In the genomic region with DNA sequence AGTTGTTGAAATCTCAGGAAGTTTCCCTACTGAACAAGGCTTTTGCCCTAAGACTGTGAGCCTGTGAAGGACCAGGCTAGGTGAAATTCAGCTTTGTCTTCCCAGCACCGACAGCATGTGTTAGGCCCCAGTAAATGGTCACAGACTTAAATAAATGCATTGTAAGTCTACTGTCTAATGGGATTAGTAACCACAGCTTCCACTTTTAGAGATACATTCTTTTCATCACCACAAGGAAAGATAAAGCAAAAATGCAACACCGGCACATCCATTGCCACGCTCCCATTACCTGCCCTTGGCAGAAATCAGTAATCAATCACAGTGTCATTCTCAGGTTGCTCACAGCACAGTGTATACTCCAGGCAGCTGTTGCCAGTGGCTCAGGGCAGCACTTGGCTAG, we compare ENCODE assay signal across 19 cellular contexts. TPM values are rescaled to one million over a fixed set of nuclear protein-coding genes. Genes with fewer than 3 reads are reported as not detected.
DNase-seq lines count a peak whose midpoint lies in the region; ATAC-seq, FAIRE-seq and TF ChIP-seq lines count a peak whose summit lies in the region.
"Had no signal": no experiment of that assay in that cellular context is flagged by ENCODE, and none has a peak within 500 bp of the region (broad histone marks: within the 10 kb centered on the region; RNA-seq: fewer than 3 reads in every experiment).

No MANE protein-coding gene starts in this region.

- TF ChIP-seq CTCF in astrocyte (IDR thresholded peaks at IDR 0.05; ENCODE audit: insufficient read depth, low read depth, low read length) (no peak), retinal pigment epithelial cell (conservative IDR thresholded peaks at IDR 0.05; ENCODE audit: low read depth, low read length) (no peak)

- H3K4me3 ChIP-seq in astrocyte (ENCODE audit: insufficient read depth, low read depth, low read length) (no peak overlapping the region), retinal pigment epithelial cell (ENCODE audit: low read length) (no peak overlapping the region)
- H3K4me3 ChIP-seq: Peyer's patch, SJCRH30 had no signal

- POLR2A ChIA-PET in HEK293T (lab: Yijun Ruan, JAX), result no interaction called here

- no peaks in the 10 kb centered on the region for H3K36me3 ChIP-seq in astrocyte (ENCODE audit: insufficient read depth, low read length)
- H3K36me3 ChIP-seq: Peyer's patch, SJCRH30 had no signal

- H3K9me3 Mint-ChIP-seq in astrocyte (ENCODE audit: unreplicated experiment), result no peaks in the 10 kb centered on the region
- H3K9me3 Mint-ChIP-seq: CD8-positive, alpha-beta memory T cell had no signal

- H3K79me2 ChIP-seq in astrocyte (ENCODE audit: insufficient read depth, low read length), result no peaks in the 10 kb centered on the region

- ATAC-seq in GM21367 (IDR thresholded peaks at IDR 0.05; ENCODE audit: unreplicated experiment), result no peak

- H3K27ac ChIP-seq in astrocyte (ENCODE audit: low read depth, low read length), result no peak overlapping the region
- H3K27ac ChIP-seq: 22Rv1, C4-2B, Peyer's patch, SJCRH30 had no signal

- H3K4me1 Mint-ChIP-seq in astrocyte (ENCODE audit: low read depth, unreplicated experiment), result peaks cover 11% of the 10 kb centered on the region

- peak overlapping the region; percentile 11 for H3K27ac Mint-ChIP-seq in astrocyte (ENCODE audit: unreplicated experiment)
- H3K27ac Mint-ChIP-seq: CD8-positive, alpha-beta memory T cell had no signal

- FAIRE-seq in astrocyte (lab: Jason Lieb, UNC), result no peak
- FAIRE-seq: H54 had no signal

- no peak overlapping the region for H3K4me3 Mint-ChIP-seq in astrocyte (ENCODE audit: unreplicated experiment)
- H3K4me3 Mint-ChIP-seq: CD8-positive, alpha-beta memory T cell had no signal

- H3K36me3 Mint-ChIP-seq in astrocyte (ENCODE audit: low read depth, unreplicated experiment), result no peaks in the 10 kb centered on the region
- H3K36me3 Mint-ChIP-seq: CD8-positive, alpha-beta memory T cell had no signal

- no peaks in the 10 kb centered on the region for H3K4me1 ChIP-seq in astrocyte (ENCODE audit: insufficient read depth, low read length)
- H3K4me1 ChIP-seq: Peyer's patch, SJCRH30 had no signal

- peak; percentile 11 for DNase-seq in NCI-H2171 treated with DMSO at 0.1 percent for 48 hours (lab: John Stamatoyannopoulos, UW)
- no peak for DNase-seq in NCI-H2171 (lab: John Stamatoyannopoulos, UW)
- peak; percentile 2 for DNase-seq in HEK293T (ENCODE audit: extremely low spot score)
- peak; percentile 60 for DNase-seq in astrocyte (ENCODE audit: low read depth)
- DNase-seq in retinal pigment epithelial cell (ENCODE audit: low read depth), result peak; percentile 32
- no peak for DNase-seq in activated CD4-positive, alpha-beta T cell treated with anti-CD3 and anti-CD28 coated beads for 4 hours
- DNase-seq in dermis blood vessel endothelial cell, result no peak
- DNase-seq: CD8-positive, alpha-beta memory T cell; GDM1; Kasumi-1; NCI-H1694; NCI-H2081; NCI-H69; Peyer's patch; SJCRH30 had no signal

- peaks cover 17% of the 10 kb centered on the region for H3K27me3 Mint-ChIP-seq in astrocyte (ENCODE audit: low read depth, unreplicated experiment)

- H3K9me3 ChIP-seq in astrocyte (ENCODE audit: insufficient read depth, low read depth, low read length), result no peaks in the 10 kb centered on the region
- H3K9me3 ChIP-seq: Peyer's patch, SJCRH30 had no signal

- no peak overlapping the region for H3K4me2 ChIP-seq in astrocyte (ENCODE audit: low read length)

- peaks cover 5% of the 10 kb centered on the region for H3K27me3 ChIP-seq in astrocyte (ENCODE audit: insufficient read depth, low read length)
- H3K27me3 ChIP-seq: Peyer's patch had no signal

- no peak overlapping the region for H2AFZ ChIP-seq in astrocyte (ENCODE audit: low read depth, low read length)

- CTCF ChIA-PET in HEK293T (lab: Yijun Ruan, JAX), result no interaction called here

- no peaks in the 10 kb centered on the region for H4K20me1 ChIP-seq in astrocyte (ENCODE audit: insufficient read depth, low read length)

- no peak overlapping the region for H3K9ac ChIP-seq in astrocyte (ENCODE audit: low read length)

TF ChIP-seq in HEK293T, 16 proteins besides CTCF, POLR2A, EP300 and RAD21:
- TF ChIP-seq HDGF (IDR thresholded peaks at IDR 0.05; ENCODE audit: borderline replicate concordance) (no peak), LEF1 (IDR thresholded peaks at IDR 0.05; ENCODE audit: borderline replicate concordance) (no peak), ARNT (IDR thresholded peaks at IDR 0.05) (no peak), BHLHE40 (IDR thresholded peaks at IDR 0.05; ENCODE audit: borderline replicate concordance) (no peak), ELF4 (IDR thresholded peaks at IDR 0.05) (no peak), SP1 (IDR thresholded peaks at IDR 0.05) (no peak), FOXM1 (IDR thresholded peaks at IDR 0.05; ENCODE audit: borderline replicate concordance) (no peak), CTBP1 (IDR thresholded peaks at IDR 0.05; ENCODE audit: borderline replicate concordance) (no peak), NFRKB (IDR thresholded peaks at IDR 0.05) (no peak), TARDBP (IDR thresholded peaks at IDR 0.05) (no peak), SUZ12 (IDR thresholded peaks at IDR 0.05) (no peak), L3MBTL2 (conservative IDR thresholded peaks at IDR 0.05) (no peak), FOXA1 (IDR thresholded peaks at IDR 0.05) (no peak), FOXK2 (IDR thresholded peaks at IDR 0.05) (no peak), ZNF384 (IDR thresholded peaks at IDR 0.05) (no peak)
- TF ChIP-seq, protein P1, sequence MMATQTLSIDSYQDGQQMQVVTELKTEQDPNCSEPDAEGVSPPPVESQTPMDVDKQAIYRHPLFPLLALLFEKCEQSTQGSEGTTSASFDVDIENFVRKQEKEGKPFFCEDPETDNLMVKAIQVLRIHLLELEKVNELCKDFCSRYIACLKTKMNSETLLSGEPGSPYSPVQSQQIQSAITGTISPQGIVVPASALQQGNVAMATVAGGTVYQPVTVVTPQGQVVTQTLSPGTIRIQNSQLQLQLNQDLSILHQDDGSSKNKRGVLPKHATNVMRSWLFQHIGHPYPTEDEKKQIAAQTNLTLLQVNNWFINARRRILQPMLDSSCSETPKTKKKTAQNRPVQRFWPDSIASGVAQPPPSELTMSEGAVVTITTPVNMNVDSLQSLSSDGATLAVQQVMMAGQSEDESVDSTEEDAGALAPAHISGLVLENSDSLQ (IDR thresholded peaks at IDR 0.05), result no peak

RNA-seq across cellular contexts. Expression of gene CRACDL, which starts 59.3 kb away (rescaled TPM):
- 1.8 and 5.7 TPM in 2 replicates for total RNA-seq in astrocyte
- 3.3 and 9.0 TPM in 2 replicates for total RNA-seq in dermis blood vessel endothelial cell
- total RNA-seq: SJCRH30 had no signal

Comparison
In these comparisons a context has a peak if more than half of its experiments do, and no peak if none do; other contexts are left out.
1. DNase-seq: peak in NCI-H2171 treated with DMSO at 0.1 percent for 48 hours (single experiment), HEK293T (single experiment), astrocyte (single experiment) and retinal pigment epithelial cell (single experiment); none in NCI-H2171 (single experiment), activated CD4-positive, alpha-beta T cell treated with anti-CD3 and anti-CD28 coated beads for 4 hours (0 of 2) and dermis blood vessel endothelial cell (single experiment).